8 cellular contexts compared by ENCODE assay signal in the genomic region with DNA sequence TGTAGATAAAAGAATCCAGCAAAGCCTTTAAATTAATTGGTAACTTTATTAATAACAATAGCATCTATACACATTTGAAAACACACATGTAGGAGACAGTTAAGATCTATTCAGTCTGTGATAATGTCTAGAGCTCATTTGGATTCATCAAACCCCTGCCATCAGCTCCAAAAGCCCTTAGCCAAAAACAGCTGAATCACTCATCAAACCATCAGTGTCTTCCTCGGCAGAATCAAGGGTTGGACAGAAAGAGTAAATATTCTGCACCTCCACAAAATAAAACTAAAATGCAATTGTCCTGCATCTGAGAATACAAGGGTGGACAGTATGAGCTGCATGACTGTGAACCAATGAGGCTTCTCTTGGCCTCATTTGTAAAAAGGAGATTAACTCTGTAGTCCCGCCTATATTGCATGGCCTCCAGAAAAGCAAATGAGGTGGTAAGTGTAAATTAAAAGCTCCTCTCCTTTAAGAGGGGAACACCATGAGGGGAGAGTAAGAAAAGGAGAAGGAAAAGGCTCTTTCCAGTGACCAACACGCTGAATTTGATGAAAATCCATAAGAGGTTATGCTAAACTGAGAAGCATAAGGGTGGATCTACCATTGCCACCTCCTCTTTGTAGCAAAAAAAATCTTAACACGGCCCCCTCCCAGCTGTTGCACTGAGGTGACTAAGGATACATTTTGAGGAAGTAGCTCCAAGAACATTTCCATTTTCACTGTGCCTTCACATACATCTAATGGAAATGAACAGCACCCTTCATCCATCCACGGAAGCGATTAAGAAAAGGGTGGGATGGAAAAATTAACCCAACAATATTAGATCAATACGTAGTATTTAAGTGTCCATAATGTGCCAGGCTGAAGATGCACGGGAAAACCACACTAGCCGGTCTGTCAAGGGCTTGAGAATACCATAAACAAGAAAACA. TPM values are rescaled to one million over a fixed set of nuclear protein-coding genes. Genes with fewer than 3 reads are reported as not detected.
A peak's percentile ranks its signal among the peaks of the same experiment; 100 is the strongest.
DNase-seq lines count a peak whose midpoint lies in the region; ATAC-seq and TF ChIP-seq lines count a peak whose summit lies in the region.

No MANE protein-coding gene starts in this region.

- peak overlapping the region; percentile 84 for H3K9ac ChIP-seq in endodermal cell (ENCODE audit: extremely low read depth, low read length, poor library complexity, severe bottlenecking)

- peak overlapping the region; percentile 91 to 95 for H3K4me3 ChIP-seq in Panc1 (ENCODE audit: low read depth in 2 of 2, low read length in 2 of 2)
- H3K4me3 ChIP-seq in endodermal cell (ENCODE audit: low read length) = peak overlapping the region; percentile 89

- POLR2A ChIA-PET in Panc1 (lab: Charles Lee) (interaction anchor here (0.9 kb wide), 1 partner anchor 43 kb away, joined by 3 read pairs; no protein-coding TSS in a partner anchor), GM10248 (lab: Yijun Ruan, JAX) (interaction anchor here (0.6 to 3.4 kb wide), 4 partner anchors 7 to 1824 kb away, joined by 3 to 29 read pairs (median 6); no protein-coding TSS in a partner anchor)

- H3K36me3 ChIP-seq in Panc1 (ENCODE audit: control insufficient read depth, insufficient read depth, low read length) (no peaks in the 10 kb centered on the region; the same call in 1 of the 2 replicates), endodermal cell (ENCODE audit: control insufficient read depth, insufficient read depth, low read length) (no peaks in the 10 kb centered on the region)

- CTCF ChIA-PET in Panc1 (lab: Charles Lee) = interaction anchor here (1.0 kb wide), 1 partner anchor 302 kb away, joined by 4 read pairs; no protein-coding TSS in a partner anchor
- CTCF ChIA-PET in GM10248 (lab: Yijun Ruan, JAX) = interaction anchor here (1.0 to 2.1 kb wide), 2 partner anchors 184 to 302 kb away, joined by 3 to 14 read pairs; no protein-coding TSS in a partner anchor

- H3K9me3 ChIP-seq in Panc1 (ENCODE audit: control insufficient read depth, insufficient read depth, low read depth, low read length) (no peaks in the 10 kb centered on the region), endodermal cell (ENCODE audit: control insufficient read depth, low read length) (no peaks in the 10 kb centered on the region)

- DNase-seq in DMS153 treated with DMSO at 0.1 percent for 48 hours (lab: John Stamatoyannopoulos, UW; ENCODE audit: unreplicated experiment) (peak; percentile 75), KG1 (lab: John Stamatoyannopoulos, UW) (peak; percentile 54), Panc1 (ENCODE audit: low read depth, low spot score) (no peak), endodermal cell (peak; percentile 61), osteocyte (ENCODE audit: extremely low spot score, unreplicated experiment) (peak; percentile 11), GM10248 (ENCODE audit: extremely low spot score) (no peak)

- H3K27me3 Mint-ChIP-seq in endodermal cell (ENCODE audit: insufficient read depth) (no peaks in the 10 kb centered on the region), osteocyte (ENCODE audit: unreplicated experiment) (no peaks in the 10 kb centered on the region)
- H3K27me3 Mint-ChIP-seq in activated T-helper 17 cell treated with anti-CD3 and anti-CD28 coated beads, Interleukin-2, amount 50 U/mL, for 72 hours = no peaks in the 10 kb centered on the region

- H3K4me1 ChIP-seq in Panc1 (ENCODE audit: control insufficient read depth, insufficient read depth, low read length) = peaks cover 15% of the 10 kb centered on the region
- no peaks in the 10 kb centered on the region for H3K4me1 ChIP-seq in endodermal cell (ENCODE audit: control insufficient read depth, insufficient read depth, low read length)

- in situ Hi-C loops in Panc1 (cut with HindIII; ENCODE audit: low pct_unique_long_range_greater_than_20kb, low sequenced_read_pairs) = no loop called here

- no peak overlapping the region for H3K4me3 Mint-ChIP-seq in endodermal cell
- no peak overlapping the region for H3K4me3 Mint-ChIP-seq in osteocyte (ENCODE audit: unreplicated experiment)
- no peak overlapping the region for H3K4me3 Mint-ChIP-seq in activated T-helper 17 cell treated with anti-CD3 and anti-CD28 coated beads, Interleukin-2, amount 50 U/mL, for 72 hours

- H3K27ac ChIP-seq in Panc1 (ENCODE audit: low read length) (peak overlapping the region; percentile 86), endodermal cell (ENCODE audit: low read depth, low read length) (peak overlapping the region; percentile 98)

- H3K27ac Mint-ChIP-seq in endodermal cell (no peak overlapping the region), osteocyte (ENCODE audit: unreplicated experiment) (no peak overlapping the region)
- no peak overlapping the region for H3K27ac Mint-ChIP-seq in activated T-helper 17 cell treated with anti-CD3 and anti-CD28 coated beads, Interleukin-2, amount 50 U/mL, for 72 hours

- no peaks in the 10 kb centered on the region for H3K27me3 ChIP-seq in Panc1 (ENCODE audit: control insufficient read depth, insufficient read depth, low read length)
- H3K27me3 ChIP-seq in endodermal cell (ENCODE audit: control insufficient read depth, insufficient read depth, low read length, poor library complexity, severe bottlenecking) = no peaks in the 10 kb centered on the region

- H3K9me3 Mint-ChIP-seq in endodermal cell (no peaks in the 10 kb centered on the region), osteocyte (ENCODE audit: unreplicated experiment) (no peaks in the 10 kb centered on the region)
- no peaks in the 10 kb centered on the region for H3K9me3 Mint-ChIP-seq in activated T-helper 17 cell treated with anti-CD3 and anti-CD28 coated beads, Interleukin-2, amount 50 U/mL, for 72 hours

- no peaks in the 10 kb centered on the region for H3K4me1 Mint-ChIP-seq in endodermal cell
- peaks cover 1% of the 10 kb centered on the region for H3K4me1 Mint-ChIP-seq in osteocyte (ENCODE audit: unreplicated experiment)
- peaks cover 8% of the 10 kb centered on the region for H3K4me1 Mint-ChIP-seq in activated T-helper 17 cell treated with anti-CD3 and anti-CD28 coated beads, Interleukin-2, amount 50 U/mL, for 72 hours

- intact Hi-C loops in Panc1 (cut with micrococcal nuclease; ENCODE audit: unreplicated experiment) = no loop called here

- H3K36me3 Mint-ChIP-seq in endodermal cell (ENCODE audit: low read depth) = no peaks in the 10 kb centered on the region
- no peaks in the 10 kb centered on the region for H3K36me3 Mint-ChIP-seq in osteocyte (ENCODE audit: unreplicated experiment)
- no peaks in the 10 kb centered on the region for H3K36me3 Mint-ChIP-seq in activated T-helper 17 cell treated with anti-CD3 and anti-CD28 coated beads, Interleukin-2, amount 50 U/mL, for 72 hours (ENCODE audit: low read depth)

- ATAC-seq in Panc1 = no peak
- ATAC-seq in GM21423 (IDR thresholded peaks at IDR 0.05; ENCODE audit: unreplicated experiment) = no peak
- ATAC-seq in activated T-helper 17 cell treated with anti-CD3 and anti-CD28 coated beads, Interleukin-2, amount 50 U/mL, for 72 hours (replicated peaks) = no peak

- no TSS peak for BruUV-seq in Panc1 (replicated peaks; lab: Mats Ljungman, UMichigan)

- 8 to 9% methylated on average over 4 to 9 of the region's 9 CpGs for WGBS in endodermal cell (ENCODE audit: insufficient coverage in 1 of 2, insufficient read length in 1 of 2), 2 experiments

- TF ChIP-seq CTCF in Panc1 (IDR thresholded peaks at IDR 0.05) = no peak
- no peak for TF ChIP-seq CTCF in endodermal cell (conservative IDR thresholded peaks at IDR 0.05)
- TF ChIP-seq CTCF in osteocyte (IDR thresholded peaks at IDR 0.05) = no peak
- TF ChIP-seq CTCF in GM10248 (IDR thresholded peaks at IDR 0.05; ENCODE audit: control extremely low read depth, extremely low read depth, low read depth, missing control alignments) = no peak

RNA-seq across cellular contexts. Expression of a gene that starts 14.7 kb away (rescaled TPM):
- total RNA-seq in Panc1 (2021; ENCODE audit: unreplicated experiment) = 14.6 TPM
- 21.1 TPM for polyA plus RNA-seq in Panc1 (2012; ENCODE audit: insufficient read length)
- 10 to 100 TPM; 10.2 to 14.7 TPM for total RNA-seq in endodermal cell
- 4.1 TPM for polyA plus RNA-seq in endodermal cell (2013, experiment 1 of 2)
- polyA plus RNA-seq in endodermal cell (2013, experiment 2 of 2) = 3.6 TPM
- 12.9 and 13.7 TPM in 2 replicates for total RNA-seq in osteocyte
- 10 to 100 TPM; 23.1 to 26.7 TPM for total RNA-seq in activated T-helper 17 cell treated with anti-CD3 and anti-CD28 coated beads, Interleukin-2, amount 50 U/mL, for 72 hours

RNA-seq across cellular contexts. Expression of a gene that starts 32.9 kb away (rescaled TPM):
- total RNA-seq in Panc1 (2021; ENCODE audit: unreplicated experiment) = 2.9 TPM
- 4.4 TPM for polyA plus RNA-seq in Panc1 (2012; ENCODE audit: insufficient read length)
- total RNA-seq in endodermal cell = 10 to 100 TPM; 25.6 to 26.2 TPM
- polyA plus RNA-seq in endodermal cell (2013, experiment 1 of 2) = 36.6 TPM
- polyA plus RNA-seq in endodermal cell (2013, experiment 2 of 2) = 31.9 TPM
- total RNA-seq in osteocyte = 16.7 and 16.9 TPM in 2 replicates
- total RNA-seq in activated T-helper 17 cell treated with anti-CD3 and anti-CD28 coated beads, Interleukin-2, amount 50 U/mL, for 72 hours = 1 to 10 TPM; 5.8 to 7.5 TPM

RNA-seq across cellular contexts. Expression of a gene that starts 42.9 kb away (rescaled TPM):
- total RNA-seq in Panc1 (2021; ENCODE audit: unreplicated experiment) (120 TPM), endodermal cell (10 to 100 TPM; 85.8 to 93.8 TPM), osteocyte (68.1 and 71.9 TPM in 2 replicates)
- polyA plus RNA-seq in Panc1 (2012; ENCODE audit: insufficient read length) = 98.8 TPM
- polyA plus RNA-seq in endodermal cell (2013, experiment 1 of 2) = 78.1 TPM
- 64.5 TPM for polyA plus RNA-seq in endodermal cell (2013, experiment 2 of 2)
- total RNA-seq in activated T-helper 17 cell treated with anti-CD3 and anti-CD28 coated beads, Interleukin-2, amount 50 U/mL, for 72 hours = 10 to 100 TPM; 45.8 to 90.6 TPM

RNA-seq across cellular contexts. Expression of a gene that starts 52.0 kb away (rescaled TPM):
- 12.0 TPM for total RNA-seq in Panc1 (2021; ENCODE audit: unreplicated experiment)
- 9.4 TPM for polyA plus RNA-seq in Panc1 (2012; ENCODE audit: insufficient read length)
- 1 to 10 TPM; 4.7 to 6.6 TPM for total RNA-seq in endodermal cell
- 9.5 TPM for polyA plus RNA-seq in endodermal cell (2013, experiment 1 of 2)
- polyA plus RNA-seq in endodermal cell (2013, experiment 2 of 2) = 8.2 TPM
- total RNA-seq in osteocyte = 13.5 and 14.8 TPM in 2 replicates
- 1 to 10 TPM; 3.0 to 7.9 TPM for total RNA-seq in activated T-helper 17 cell treated with anti-CD3 and anti-CD28 coated beads, Interleukin-2, amount 50 U/mL, for 72 hours

Comparison
In these comparisons a context has a peak if more than half of its experiments do, and no peak if none do; other contexts are left out.
1. DNase-seq: peak in DMS153 treated with DMSO at 0.1 percent for 48 hours (single experiment), KG1 (single experiment), endodermal cell (single experiment) and osteocyte (single experiment); none in Panc1 (single experiment) and GM10248 (single experiment).